8 cellular contexts compared by ENCODE assay signal in the genomic region with DNA sequence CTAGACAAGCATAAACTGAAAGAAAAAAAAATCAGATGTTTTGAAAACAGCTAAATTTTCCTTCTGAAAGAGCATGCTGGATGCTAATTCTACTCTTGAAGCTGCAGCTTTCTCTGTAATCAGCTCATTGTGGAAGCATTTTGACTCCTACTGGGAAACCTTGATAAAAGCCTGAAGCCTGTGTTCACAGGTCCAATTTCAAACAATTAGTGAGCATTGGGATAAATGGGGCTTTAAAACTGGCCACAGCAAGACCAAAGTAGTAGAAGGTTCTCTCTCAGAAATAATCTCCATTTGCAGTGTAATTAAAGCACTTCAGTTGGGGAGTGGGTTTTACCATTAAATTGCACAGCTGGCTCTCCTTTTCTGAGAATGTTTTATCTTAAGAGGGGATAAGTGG.
A peak's percentile ranks its signal among the peaks of the same experiment; 100 is the strongest.
DNase-seq lines count a peak whose midpoint lies in the region; TF ChIP-seq lines count a peak whose summit lies in the region.
"Not testable (repeated sequence)": the region's sequence is repeated elsewhere in the genome, so short reads cannot be mapped to it uniquely, and the experiment has no call there.

No MANE protein-coding gene starts in this region.

- intact Hi-C loops in left ventricle myocardium inferior (cut with micrococcal nuclease): not testable (repeated sequence)

- peaks cover 44% of the 10 kb centered on the region for H3K4me1 Mint-ChIP-seq in osteocyte (ENCODE audit: unreplicated experiment)

- DNase-seq in COR-L47 (lab: John Stamatoyannopoulos, UW) (peak; percentile 7), NCI-H1092 (lab: John Stamatoyannopoulos, UW) (peak; percentile 28), NCI-H146 (lab: John Stamatoyannopoulos, UW) (peak; percentile 77), NCI-H2107 (lab: John Stamatoyannopoulos, UW) (peak; percentile 44), NCI-H524 treated with DMSO at 0.1 percent for 48 hours (lab: John Stamatoyannopoulos, UW) (peak; percentile 72), NT2/D1 (ENCODE audit: low read depth, low spot score) (peak; percentile 16)
- not testable (repeated sequence) for DNase-seq in left ventricle myocardium inferior; osteocyte (ENCODE audit: extremely low spot score, unreplicated experiment)

- not testable (repeated sequence) for H3K36me3 Mint-ChIP-seq in osteocyte (ENCODE audit: unreplicated experiment)

- peak overlapping the region; percentile 88 for H3K27ac ChIP-seq in left ventricle myocardium inferior (replicated peaks)

- not testable (repeated sequence) for H3K4me3 ChIP-seq in NT2/D1 (ENCODE audit: insufficient read length, low read depth); left ventricle myocardium inferior

- not testable (repeated sequence) for TF ChIP-seq CTCF in left ventricle myocardium inferior (IDR thresholded peaks at IDR 0.05; ENCODE audit: borderline replicate concordance); osteocyte (IDR thresholded peaks at IDR 0.05)

- not testable (repeated sequence) for H3K4me1 ChIP-seq in NT2/D1 (ENCODE audit: insufficient read depth, insufficient read length)
- H3K4me1 ChIP-seq in left ventricle myocardium inferior: peaks cover 41% of the 10 kb centered on the region

- H3K27ac Mint-ChIP-seq in osteocyte (ENCODE audit: unreplicated experiment): peak overlapping the region; percentile 10

- H3K27me3 Mint-ChIP-seq in osteocyte (ENCODE audit: unreplicated experiment): not testable (repeated sequence)

- not testable (repeated sequence) for H3K9ac ChIP-seq in NT2/D1 (ENCODE audit: insufficient read length, low read depth)

- not testable (repeated sequence) for H3K9me3 Mint-ChIP-seq in osteocyte (ENCODE audit: unreplicated experiment)

- H3K36me3 ChIP-seq in NT2/D1 (ENCODE audit: insufficient read depth, insufficient read length, low read length): not testable (repeated sequence)
- peaks cover 20% of the 10 kb centered on the region for H3K36me3 ChIP-seq in left ventricle myocardium inferior

- H3K4me3 Mint-ChIP-seq in osteocyte (ENCODE audit: unreplicated experiment): not testable (repeated sequence)

- not testable (repeated sequence) for H3K27me3 ChIP-seq in NT2/D1 (ENCODE audit: insufficient read depth, insufficient read length); left ventricle myocardium inferior (ENCODE audit: low read depth)

- H3K9me3 ChIP-seq in NT2/D1 (ENCODE audit: insufficient read depth, low read length); left ventricle myocardium inferior (replicated peaks): not testable (repeated sequence)
